9 cellular contexts compared by ENCODE assay signal in the genomic region with DNA sequence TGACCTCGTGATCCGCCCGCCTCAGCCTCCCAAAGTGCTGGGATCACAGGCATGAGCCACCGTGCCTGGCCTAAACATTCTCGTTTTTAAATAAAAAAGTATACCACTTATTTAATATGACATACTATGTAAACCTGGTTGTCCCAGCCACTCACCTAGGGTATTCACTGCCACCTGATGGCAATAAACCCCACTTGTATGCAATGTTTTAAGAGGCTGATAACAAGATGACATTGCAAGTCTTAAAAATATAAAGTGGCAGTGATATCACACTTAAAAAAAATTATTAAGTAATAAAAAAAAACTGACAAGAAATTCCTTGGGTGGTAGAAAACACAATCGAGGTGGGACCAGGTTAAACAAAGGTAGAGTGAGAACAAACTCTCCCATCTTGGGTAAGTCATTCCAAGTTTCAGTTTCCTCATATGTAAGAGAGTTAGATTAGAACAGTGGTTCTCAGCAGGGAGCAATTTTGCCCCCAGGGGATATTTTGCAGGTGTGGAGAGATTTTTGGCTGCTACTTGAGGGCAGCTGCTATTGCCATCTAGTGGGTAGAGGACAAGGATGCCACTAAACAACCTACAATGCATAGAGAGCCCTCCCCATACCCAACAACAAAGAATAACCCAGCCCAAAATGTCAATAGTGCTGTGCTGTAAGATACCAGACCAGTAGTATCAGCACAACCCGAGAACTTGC. TPM values are rescaled to one million over a fixed set of nuclear protein-coding genes. Genes with fewer than 3 reads are reported as not detected.
DNase-seq lines count a peak whose midpoint lies in the region; ATAC-seq and TF ChIP-seq lines count a peak whose summit lies in the region.
"Had no signal": no experiment of that assay in that cellular context is flagged by ENCODE, and none has a peak within 500 bp of the region (broad histone marks: within the 10 kb centered on the region; RNA-seq: fewer than 3 reads in every experiment).

No MANE protein-coding gene starts in this region.

- intact Hi-C loops in activated B cell treated with CpG ODN at 0.5 μM for 24 hours (cut with micrococcal nuclease) = no loop called here

- H3K4me1 Mint-ChIP-seq in activated B cell treated with CpG ODN at 0.5 μM for 24 hours (peaks cover 25% of the 10 kb centered on the region), memory B cell (peaks cover 12% of the 10 kb centered on the region)

- CTCF ChIA-PET in activated B cell treated with CpG ODN at 0.5 μM for 24 hours (lab: Charles Lee) = no interaction called here

- peaks cover 48% of the 10 kb centered on the region for H3K36me3 Mint-ChIP-seq in activated B cell treated with CpG ODN at 0.5 μM for 24 hours (ENCODE audit: low read depth)
- peaks cover 5% of the 10 kb centered on the region for H3K36me3 Mint-ChIP-seq in memory B cell

- ATAC-seq in activated B cell treated with CpG ODN at 0.5 μM for 24 hours (ENCODE audit: low read depth) (peak; percentile 21), memory B cell (ENCODE audit: low read depth) (peak; percentile 78), GM21619 (IDR thresholded peaks at IDR 0.05; ENCODE audit: unreplicated experiment) (no peak), HG02610 (IDR thresholded peaks at IDR 0.05; ENCODE audit: unreplicated experiment) (no peak)

- POLR2A ChIA-PET in activated B cell treated with CpG ODN at 0.5 μM for 24 hours (lab: Charles Lee) = no interaction called here

- no peaks in the 10 kb centered on the region for H3K27me3 Mint-ChIP-seq in activated B cell treated with CpG ODN at 0.5 μM for 24 hours
- no peaks in the 10 kb centered on the region for H3K27me3 Mint-ChIP-seq in memory B cell

- TF ChIP-seq CTCF in HFF-Myc (IDR thresholded peaks at IDR 0.05; ENCODE audit: low read depth, low read length, missing control alignments) = peak; percentile 28
- no peak for TF ChIP-seq CTCF in activated B cell treated with CpG ODN at 0.5 μM for 24 hours (IDR thresholded peaks at IDR 0.05)
- no peak for TF ChIP-seq CTCF in GM13976 (IDR thresholded peaks at IDR 0.05; ENCODE audit: borderline replicate concordance, control extremely low read depth, extremely low read depth, insufficient read depth, missing control alignments)

- H3K9me3 Mint-ChIP-seq in activated B cell treated with CpG ODN at 0.5 μM for 24 hours = no peaks in the 10 kb centered on the region
- no peaks in the 10 kb centered on the region for H3K9me3 Mint-ChIP-seq in memory B cell

- in situ Hi-C loops in GM13976 (cut with MboI; ENCODE audit: low sequenced_read_pairs, unreplicated experiment) = no loop called here

- DNase-seq in D341Med (ENCODE audit: low spot score) (peak; percentile 43), HFF-Myc (ENCODE audit: extremely low read depth, low read depth) (no peak), activated B cell treated with CpG ODN at 0.5 μM for 24 hours (no peak), memory B cell (ENCODE audit: low spot score in 2 of 2) (no peak), GM13976 (ENCODE audit: low spot score) (no peak)
- DNase-seq: right lobe of liver; stimulated activated naive CD4-positive, alpha-beta T cell treated with Interleukin-2 at 50 U/mL for 16 hours had no signal

- no peak overlapping the region for H3K4me3 ChIP-seq in HFF-Myc (replicated peaks; ENCODE audit: low read depth, low read length)
- H3K4me3 ChIP-seq: right lobe of liver had no signal

- H3K4me3 Mint-ChIP-seq in activated B cell treated with CpG ODN at 0.5 μM for 24 hours (no peak overlapping the region), memory B cell (no peak overlapping the region)

- H3K27ac Mint-ChIP-seq in activated B cell treated with CpG ODN at 0.5 μM for 24 hours = peak overlapping the region; percentile 56
- no peak overlapping the region for H3K27ac Mint-ChIP-seq in memory B cell

RNA-seq across cellular contexts. Expression of a gene that starts 14.5 kb away (rescaled TPM):
- total RNA-seq in activated B cell treated with CpG ODN at 0.5 μM for 24 hours = 43.0 and 45.1 TPM in 2 replicates

RNA-seq across cellular contexts. Expression of a gene that starts 26.5 kb away (rescaled TPM):
- total RNA-seq in activated B cell treated with CpG ODN at 0.5 μM for 24 hours = 23.7 and 24.8 TPM in 2 replicates

RNA-seq across cellular contexts. Expression of a gene that starts 38.5 kb away (rescaled TPM):
- 0.05 and 0.22 TPM in 2 replicates for total RNA-seq in activated B cell treated with CpG ODN at 0.5 μM for 24 hours

Comparison
In these comparisons a context has a peak if more than half of its experiments do, and no peak if none do; other contexts are left out.
1. ATAC-seq: peak in activated B cell treated with CpG ODN at 0.5 μM for 24 hours (single experiment) and memory B cell (single experiment); none in GM21619 (single experiment) and HG02610 (single experiment).